Comparison of ENCODE assay signal across 8 cellular contexts in the genomic region with DNA sequence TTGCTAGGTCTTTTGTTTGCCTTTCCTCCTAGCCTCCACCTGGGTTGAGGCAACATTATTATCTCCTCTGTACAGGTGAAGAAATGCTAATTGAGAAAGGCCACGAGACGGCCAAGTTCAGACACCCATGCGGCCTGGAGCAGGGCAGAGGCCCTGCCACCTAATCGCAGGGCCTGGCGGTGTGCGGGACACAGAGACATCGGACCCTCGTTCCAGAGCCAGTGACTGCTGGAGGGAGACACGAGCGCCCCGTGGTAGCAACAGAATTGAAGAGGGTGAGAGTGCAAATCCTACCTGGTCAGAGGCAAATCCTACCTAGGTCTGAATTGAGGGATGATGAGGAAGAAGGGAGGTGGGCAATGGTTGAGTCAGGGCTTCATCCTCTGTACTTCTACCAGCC.
DNase-seq lines count a peak whose midpoint lies in the region; ATAC-seq and TF ChIP-seq lines count a peak whose summit lies in the region.
"Had no signal": no experiment of that assay in that cellular context is flagged by ENCODE, and none has a peak within 500 bp of the region (broad histone marks: within the 10 kb centered on the region; RNA-seq: fewer than 3 reads in every experiment).

No MANE protein-coding gene starts in this region.

- no peaks in the 10 kb centered on the region for H4K20me1 ChIP-seq in smooth muscle cell (ENCODE audit: low read depth)

- 97% methylated on average over 11 of the region's 11 CpGs for WGBS in smooth muscle cell (ENCODE audit: low lambda C conversion rate)

- no peak overlapping the region for H3K4me2 ChIP-seq in smooth muscle cell

- no peak for TF ChIP-seq CTCF in smooth muscle cell (IDR thresholded peaks at IDR 0.05; ENCODE audit: borderline replicate concordance, insufficient read depth, poor library complexity, severe bottlenecking)

- no peaks in the 10 kb centered on the region for H3K36me3 Mint-ChIP-seq in T-helper 17 cell (ENCODE audit: low read depth)
- no peaks in the 10 kb centered on the region for H3K36me3 Mint-ChIP-seq in activated T-helper 1 cell treated with anti-CD3 and anti-CD28 coated beads, Interleukin-12 subunit alpha, Interleukin-12 subunit beta, Interleukin-2, Interleukin-4 antibody, amounts not matched to agents 30 ng/mL and 10 ng/mL and 1 ng/mL, durations not matched to agents 14 hours and 24 hours and 36 hours (ENCODE audit: low read depth)

- H3K27ac ChIP-seq in layer of hippocampus (ENCODE audit: low read depth, low read length) (peak overlapping the region; percentile 62), smooth muscle cell (ENCODE audit: low read depth) (no peak overlapping the region)

- no peaks in the 10 kb centered on the region for H3K9me3 Mint-ChIP-seq in activated T-helper 1 cell treated with anti-CD3 and anti-CD28 coated beads, Interleukin-12 subunit alpha, Interleukin-12 subunit beta, Interleukin-2, Interleukin-4 antibody, amounts not matched to agents 30 ng/mL and 10 ng/mL and 1 ng/mL, durations not matched to agents 14 hours and 24 hours and 36 hours

- DNase-seq in GM03348 (ENCODE audit: low spot score) (peak; percentile 0), T-helper 17 cell (no peak), smooth muscle cell (lab: John Stamatoyannopoulos, UW; ENCODE audit: unreplicated experiment) (no peak), MV-4-11 (lab: John Stamatoyannopoulos, UW) (no peak)
- no peak for DNase-seq in activated T-helper 1 cell treated with anti-CD3 and anti-CD28 coated beads, Interleukin-12 subunit alpha, Interleukin-12 subunit beta, Interleukin-2, Interleukin-4 antibody, amounts not matched to agents 30 ng/mL and 10 ng/mL and 1 ng/mL, durations not matched to agents 14 hours and 24 hours and 36 hours (ENCODE audit: low spot score)
- DNase-seq: activated T-cell treated with anti-CD3 and anti-CD28 coated beads for 4 hours had no signal

- peaks cover 19% of the 10 kb centered on the region for H3K27me3 Mint-ChIP-seq in T-helper 17 cell
- H3K27me3 Mint-ChIP-seq in activated T-helper 1 cell treated with anti-CD3 and anti-CD28 coated beads, Interleukin-12 subunit alpha, Interleukin-12 subunit beta, Interleukin-2, Interleukin-4 antibody, amounts not matched to agents 30 ng/mL and 10 ng/mL and 1 ng/mL, durations not matched to agents 14 hours and 24 hours and 36 hours (ENCODE audit: insufficient read depth) = peaks cover 13% of the 10 kb centered on the region

- H3K27me3 ChIP-seq in layer of hippocampus (ENCODE audit: control insufficient read depth, insufficient read depth, low read length) (peaks cover 3% of the 10 kb centered on the region), smooth muscle cell (ENCODE audit: low read depth) (no peaks in the 10 kb centered on the region)

- peak overlapping the region; percentile 86 for H3K4me3 Mint-ChIP-seq in T-helper 17 cell
- no peak overlapping the region for H3K4me3 Mint-ChIP-seq in activated T-helper 1 cell treated with anti-CD3 and anti-CD28 coated beads, Interleukin-12 subunit alpha, Interleukin-12 subunit beta, Interleukin-2, Interleukin-4 antibody, amounts not matched to agents 30 ng/mL and 10 ng/mL and 1 ng/mL, durations not matched to agents 14 hours and 24 hours and 36 hours

- ATAC-seq in T-helper 17 cell (no peak), HG03378 (IDR thresholded peaks at IDR 0.05; ENCODE audit: unreplicated experiment) (no peak)

- intact Hi-C loops in activated T-helper 1 cell treated with anti-CD3 and anti-CD28 coated beads, Interleukin-12 subunit alpha, Interleukin-12 subunit beta, Interleukin-2, Interleukin-4 antibody, amounts not matched to agents 30 ng/mL and 10 ng/mL and 1 ng/mL, durations not matched to agents 14 hours and 24 hours and 36 hours (cut with micrococcal nuclease) = no loop called here

- no peak overlapping the region for H2AFZ ChIP-seq in smooth muscle cell (ENCODE audit: low read depth)

- no peaks in the 10 kb centered on the region for H3K36me3 ChIP-seq in smooth muscle cell (ENCODE audit: low read depth)

- no peak overlapping the region for H3K4me3 ChIP-seq in smooth muscle cell

- H3K27ac Mint-ChIP-seq in T-helper 17 cell = peak overlapping the region; percentile 70
- H3K27ac Mint-ChIP-seq in activated T-helper 1 cell treated with anti-CD3 and anti-CD28 coated beads, Interleukin-12 subunit alpha, Interleukin-12 subunit beta, Interleukin-2, Interleukin-4 antibody, amounts not matched to agents 30 ng/mL and 10 ng/mL and 1 ng/mL, durations not matched to agents 14 hours and 24 hours and 36 hours = no peak overlapping the region

- peaks cover 6% of the 10 kb centered on the region for H3K4me1 ChIP-seq in smooth muscle cell (ENCODE audit: low read depth)

- peak overlapping the region; percentile 45 for H3K9ac ChIP-seq in smooth muscle cell (ENCODE audit: low read depth)

- peaks cover 15% of the 10 kb centered on the region for H3F3A ChIP-seq in smooth muscle cell (ENCODE audit: low read depth)

- H3K4me1 Mint-ChIP-seq in T-helper 17 cell = peaks cover 11% of the 10 kb centered on the region
- H3K4me1 Mint-ChIP-seq in activated T-helper 1 cell treated with anti-CD3 and anti-CD28 coated beads, Interleukin-12 subunit alpha, Interleukin-12 subunit beta, Interleukin-2, Interleukin-4 antibody, amounts not matched to agents 30 ng/mL and 10 ng/mL and 1 ng/mL, durations not matched to agents 14 hours and 24 hours and 36 hours (ENCODE audit: low read depth) = peaks cover 39% of the 10 kb centered on the region

- no peaks in the 10 kb centered on the region for H3K79me2 ChIP-seq in smooth muscle cell (ENCODE audit: low read depth)

- no peaks in the 10 kb centered on the region for H3K9me3 ChIP-seq in T-helper 17 cell (ENCODE audit: control insufficient read depth, low read length, poor library complexity, severe bottlenecking)
- H3K9me3 ChIP-seq in smooth muscle cell (replicated peaks; ENCODE audit: low read depth) = no peaks in the 10 kb centered on the region
